12 cellular contexts compared by ENCODE assay signal in the genomic region with DNA sequence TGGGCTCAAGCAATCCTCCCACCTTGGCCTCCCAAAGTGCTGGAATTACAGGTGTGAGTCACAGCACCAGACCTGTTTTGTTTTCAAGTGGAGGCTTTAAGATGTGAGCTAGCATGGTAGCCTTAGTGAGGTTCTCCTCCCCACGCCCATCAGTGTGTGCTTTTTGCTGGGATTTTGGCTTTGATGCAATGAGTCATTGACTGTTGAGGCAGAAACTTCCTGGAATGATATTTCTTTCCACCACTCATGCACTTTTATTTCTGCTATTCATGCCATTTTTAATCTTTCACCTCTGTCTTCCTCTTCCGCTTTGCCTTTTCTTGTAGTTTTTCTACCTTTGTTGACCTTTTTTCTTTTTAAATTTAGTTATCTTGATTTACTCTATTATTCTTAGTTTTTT. TPM values are rescaled to one million over a fixed set of nuclear protein-coding genes. Genes with fewer than 3 reads are reported as not detected.
DNase-seq lines count a peak whose midpoint lies in the region; ATAC-seq and TF ChIP-seq lines count a peak whose summit lies in the region.
"Had no signal": no experiment of that assay in that cellular context is flagged by ENCODE, and none has a peak within 500 bp of the region (broad histone marks: within the 10 kb centered on the region; RNA-seq: fewer than 3 reads in every experiment).

No MANE protein-coding gene starts in this region.

- H3K9ac ChIP-seq in mesenchymal stem cell (ENCODE audit: low read length): peak overlapping the region; percentile 67

- H2AK5ac ChIP-seq in mesenchymal stem cell (ENCODE audit: low read length, severe bottlenecking): no peak overlapping the region

- no peak overlapping the region for H3K23ac ChIP-seq in mesenchymal stem cell (ENCODE audit: low read length in 2 of 2)

- H2AFZ ChIP-seq in mesenchymal stem cell (ENCODE audit: low read depth, low read length): no peak overlapping the region

- no peak overlapping the region for H4K91ac ChIP-seq in mesenchymal stem cell (ENCODE audit: low read length)

- no peak for TF ChIP-seq CTCF in brain microvascular endothelial cell (IDR thresholded peaks at IDR 0.05; ENCODE audit: low read depth, low read length, missing control alignments)

- H2BK15ac ChIP-seq in mesenchymal stem cell (ENCODE audit: low read depth, poor library complexity, severe bottlenecking): no peak overlapping the region

- H3K4me1 ChIP-seq in mesenchymal stem cell (ENCODE audit: control insufficient read depth, insufficient read depth, low read depth, low read length): peaks cover 11% of the 10 kb centered on the region

- no peaks in the 10 kb centered on the region for H3K27me3 ChIP-seq in brain microvascular endothelial cell (replicated peaks)
- H3K27me3 ChIP-seq in mesenchymal stem cell (ENCODE audit: control insufficient read depth in 1 of 2, insufficient read depth in 1 of 2, low read length in 2 of 2): no peaks in the 10 kb centered on the region

- DNase-seq in AG20443 (ENCODE audit: low spot score) (peak; percentile 55), HT1080 (ENCODE audit: low read depth) (peak; percentile 81), brain microvascular endothelial cell (peak; percentile 43), mesenchymal stem cell (no peak), HuH-7 (ENCODE audit: low spot score) (no peak), KBM-7 (no peak)
- DNase-seq: central memory CD4-positive, alpha-beta T cell; COR-L47; NCI-H1417 treated with DMSO at 0.1 percent for 48 hours had no signal

- H2BK12ac ChIP-seq in mesenchymal stem cell (ENCODE audit: low read length in 2 of 2): no peak overlapping the region

- H4K8ac ChIP-seq in mesenchymal stem cell (ENCODE audit: low read length): no peak overlapping the region

- H3K4ac ChIP-seq in mesenchymal stem cell (ENCODE audit: low read depth in 1 of 2, low read length in 2 of 2): no peak overlapping the region

- WGBS in mesenchymal stem cell: no CpG with 5 or more reads among the region's 2 CpGs

- no peak overlapping the region for H3K4me2 ChIP-seq in mesenchymal stem cell (ENCODE audit: low read length, poor library complexity, severe bottlenecking)

- no peaks in the 10 kb centered on the region for H3K36me3 ChIP-seq in brain microvascular endothelial cell (replicated peaks)
- H3K36me3 ChIP-seq in mesenchymal stem cell (ENCODE audit: control insufficient read depth in 1 of 2, insufficient read depth in 2 of 2, low read depth in 1 of 2, low read length in 2 of 2): no peaks in the 10 kb centered on the region

- peaks cover 1% of the 10 kb centered on the region for H3K79me1 ChIP-seq in mesenchymal stem cell (replicated peaks; ENCODE audit: low read length, poor library complexity, severe bottlenecking)

- no peak overlapping the region for H3K27ac ChIP-seq in brain microvascular endothelial cell
- no peak overlapping the region for H3K27ac ChIP-seq in mesenchymal stem cell (ENCODE audit: low read length, poor library complexity, severe bottlenecking)

- H2BK120ac ChIP-seq in mesenchymal stem cell (ENCODE audit: low read depth, low read length): no peak overlapping the region

- in situ Hi-C loops in brain microvascular endothelial cell (cut with HindIII; ENCODE audit: low pct_ligation_motif_present, low sequenced_read_pairs) (no loop called here), KBM-7 (cut with MboI; ENCODE audit: low pct_unique_long_range_greater_than_20kb, low sequenced_read_pairs) (no loop called here)

- H3K14ac ChIP-seq in mesenchymal stem cell (ENCODE audit: low read length in 2 of 2): no peak overlapping the region

- ATAC-seq in GM18517 (IDR thresholded peaks at IDR 0.05; ENCODE audit: unreplicated experiment) (no peak), GM18498 (IDR thresholded peaks at IDR 0.05; ENCODE audit: unreplicated experiment) (no peak)
- ATAC-seq: GM12878 had no signal

- H3K4me3 ChIP-seq in brain microvascular endothelial cell (ENCODE audit: low read depth, low read length): no peak overlapping the region
- H3K4me3 ChIP-seq in mesenchymal stem cell (ENCODE audit: insufficient read depth in 1 of 2, low read depth in 1 of 2, low read length in 2 of 2): peak overlapping the region in 1 of 2 experiments; percentile 44
- H3K4me3 ChIP-seq: GM12878 had no signal

- no peak overlapping the region for H3K18ac ChIP-seq in mesenchymal stem cell (ENCODE audit: low read depth in 1 of 2, low read length in 2 of 2)

- no peaks in the 10 kb centered on the region for H3K9me3 ChIP-seq in mesenchymal stem cell (ENCODE audit: control insufficient read depth, low read length)

- no peak overlapping the region for H2BK5ac ChIP-seq in mesenchymal stem cell (ENCODE audit: low read depth, low read length, poor library complexity, severe bottlenecking)

RNA-seq across cellular contexts. Expression of a gene that starts 4.2 kb away (rescaled TPM):
- total RNA-seq in HT1080 (2014; rRNA removed; shearing (Covaris generic)): 5.9 and 6.1 TPM in 2 replicates
- 10.5 and 14.6 TPM in 2 replicates for polyA plus RNA-seq in HT1080 (2015; cell fraction: cytosol; rRNA removed)
- 13.4 and 15.3 TPM in 2 replicates for polyA plus RNA-seq in HT1080 (2015; cell fraction: nucleus; rRNA removed)
- 19.1 TPM for polyA plus RNA-seq in mesenchymal stem cell (2013, experiment 1 of 2)
- 19.4 TPM for polyA plus RNA-seq in mesenchymal stem cell (2013, experiment 2 of 2)

Comparison
In these comparisons a context has a peak if more than half of its experiments do, and no peak if none do; other contexts are left out.
1. DNase-seq: peak in AG20443 (single experiment), HT1080 (single experiment) and brain microvascular endothelial cell (single experiment); none in mesenchymal stem cell (single experiment), HuH-7 (single experiment) and KBM-7 (single experiment).